Comparison of ENCODE assay signal across 10 cellular contexts in the genomic region with DNA sequence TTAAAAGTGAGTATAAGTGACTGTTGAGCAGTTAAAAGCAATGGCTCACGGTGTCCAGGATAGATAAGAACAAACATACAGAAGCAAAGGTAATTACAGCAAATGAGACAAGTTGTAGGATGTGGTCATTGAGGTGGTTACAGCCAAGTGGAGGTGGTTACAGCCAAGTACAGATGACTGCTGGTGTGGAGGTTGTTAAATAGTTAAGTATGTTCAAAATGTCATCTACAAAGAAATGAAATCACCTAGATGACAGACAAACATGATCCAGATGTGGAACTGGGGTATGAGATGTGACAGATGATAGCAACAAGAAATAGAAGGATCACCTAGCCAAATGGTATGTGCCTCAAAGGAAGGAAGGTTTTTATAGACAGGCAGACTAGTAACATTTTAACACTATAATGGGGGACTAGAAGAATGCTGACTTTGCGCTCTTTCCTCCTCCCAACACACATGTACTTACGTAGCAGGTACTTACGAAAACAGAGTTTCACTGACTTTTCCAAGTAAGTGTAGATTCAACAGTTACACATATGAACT. TPM values are rescaled to one million over a fixed set of nuclear protein-coding genes. Genes with fewer than 3 reads are reported as not detected.
A peak's percentile ranks its signal among the peaks of the same experiment; 100 is the strongest.
DNase-seq lines count a peak whose midpoint lies in the region; ATAC-seq and TF ChIP-seq lines count a peak whose summit lies in the region.
"Had no signal": no experiment of that assay in that cellular context is flagged by ENCODE, and none has a peak within 500 bp of the region (broad histone marks: within the 10 kb centered on the region; RNA-seq: fewer than 3 reads in every experiment).

No MANE protein-coding gene starts in this region.

- H3K36me3 ChIP-seq in CD8-positive, alpha-beta memory T cell (ENCODE audit: insufficient read depth, low read length): no peaks in the 10 kb centered on the region
- H3K36me3 ChIP-seq in endocrine pancreas (ENCODE audit: control insufficient read depth, insufficient read depth, low read length): no peaks in the 10 kb centered on the region
- H3K36me3 ChIP-seq: left ventricle myocardium inferior had no signal

- H3K4me3 Mint-ChIP-seq in CD8-positive, alpha-beta memory T cell: peak overlapping the region in 1 of 7 donors; percentile 9

- peak; percentile 43 for ATAC-seq in GM21390 (IDR thresholded peaks at IDR 0.05; ENCODE audit: unreplicated experiment)

- H3K4me3 ChIP-seq in CD8-positive, alpha-beta memory T cell (ENCODE audit: low read length): no peak overlapping the region
- H3K4me3 ChIP-seq in HL-60 (replicated peaks; ENCODE audit: insufficient read depth, low read length): no peak overlapping the region
- peak overlapping the region; percentile 38 for H3K4me3 ChIP-seq in endocrine pancreas (ENCODE audit: control insufficient read depth, insufficient read depth, low read length)
- H3K4me3 ChIP-seq: left ventricle myocardium inferior had no signal

- H3K4me1 ChIP-seq in CD8-positive, alpha-beta memory T cell (ENCODE audit: insufficient read depth, low read length): peaks cover 29% of the 10 kb centered on the region
- peaks cover 20% of the 10 kb centered on the region for H3K4me1 ChIP-seq in endocrine pancreas (ENCODE audit: control insufficient read depth, insufficient read depth, low read length)

- peaks cover 0 to 4% (median 0%) of the 10 kb centered on the region in 3 donors for H3K36me3 Mint-ChIP-seq in CD8-positive, alpha-beta memory T cell

- DNase-seq in CD8-positive, alpha-beta memory T cell: no peak
- DNase-seq in HL-60 (ENCODE audit: low read depth in 1 of 2, low spot score in 1 of 2) (peak in 1 of 2 experiments; percentile 17), SIG-M5 treated with dmso at 0.1 percent for 504 hours (lab: John Stamatoyannopoulos, UW; ENCODE audit: unreplicated experiment) (no peak), EL (no peak), occipital lobe (lab: John Stamatoyannopoulos, UW) (no peak), NCI-H1105 treated with DMSO at 0.1 percent for 48 hours (lab: John Stamatoyannopoulos, UW) (no peak)
- DNase-seq: DMS79, left ventricle myocardium inferior had no signal

- POLR2A ChIA-PET in CD8-positive, alpha-beta memory T cell (lab: Charles Lee): no interaction called here

- no peaks in the 10 kb centered on the region for H3K9me3 ChIP-seq in CD8-positive, alpha-beta memory T cell (ENCODE audit: low read length)
- H3K9me3 ChIP-seq in endocrine pancreas (ENCODE audit: control insufficient read depth, low read length): no peaks in the 10 kb centered on the region
- H3K9me3 ChIP-seq: left ventricle myocardium inferior had no signal

- CTCF ChIA-PET in CD8-positive, alpha-beta memory T cell (lab: Charles Lee): no interaction called here

- H3K27me3 Mint-ChIP-seq in CD8-positive, alpha-beta memory T cell: no peaks in the 10 kb centered on the region

- H3K27ac Mint-ChIP-seq in CD8-positive, alpha-beta memory T cell: peak overlapping the region in 5 of 8 donors; percentile 18 to 79 (median 49)

- no peak overlapping the region for H3K27ac ChIP-seq in CD8-positive, alpha-beta memory T cell (ENCODE audit: low read depth, low read length)
- peak overlapping the region; percentile 82 for H3K27ac ChIP-seq in HL-60 (replicated peaks)
- H3K27ac ChIP-seq: left ventricle myocardium inferior had no signal

- TF ChIP-seq CTCF in HL-60 (IDR thresholded peaks at IDR 0.05; ENCODE audit: insufficient read depth, low read length): no peak

- no peak overlapping the region for H3K9ac ChIP-seq in endocrine pancreas (ENCODE audit: control insufficient read depth, insufficient read depth, low read length)

- no peaks in the 10 kb centered on the region for H3K9me3 Mint-ChIP-seq in CD8-positive, alpha-beta memory T cell

- H3K4me1 Mint-ChIP-seq in CD8-positive, alpha-beta memory T cell: peaks cover 56 to 88% (median 84%) of the 10 kb centered on the region in 3 donors

- H3K27me3 ChIP-seq in CD8-positive, alpha-beta memory T cell (ENCODE audit: insufficient read depth, low read length, poor library complexity, severe bottlenecking): no peaks in the 10 kb centered on the region
- H3K27me3 ChIP-seq in HL-60 (ENCODE audit: insufficient read depth, poor library complexity, severe bottlenecking) (no peaks in the 10 kb centered on the region), endocrine pancreas (ENCODE audit: control insufficient read depth, insufficient read depth, low read length) (no peaks in the 10 kb centered on the region)

RNA-seq across cellular contexts. Expression of gene ANKRD28, which starts 6.8 kb away (rescaled TPM):
- 10 to 100 TPM; 40.2 to 41.5 TPM for total RNA-seq in CD8-positive, alpha-beta memory T cell
- polyA plus RNA-seq in CD8-positive, alpha-beta memory T cell: 11.2 TPM
- total RNA-seq in occipital lobe: 105 TPM
